ENCODE assay signal across 2 cellular contexts in the genomic region with DNA sequence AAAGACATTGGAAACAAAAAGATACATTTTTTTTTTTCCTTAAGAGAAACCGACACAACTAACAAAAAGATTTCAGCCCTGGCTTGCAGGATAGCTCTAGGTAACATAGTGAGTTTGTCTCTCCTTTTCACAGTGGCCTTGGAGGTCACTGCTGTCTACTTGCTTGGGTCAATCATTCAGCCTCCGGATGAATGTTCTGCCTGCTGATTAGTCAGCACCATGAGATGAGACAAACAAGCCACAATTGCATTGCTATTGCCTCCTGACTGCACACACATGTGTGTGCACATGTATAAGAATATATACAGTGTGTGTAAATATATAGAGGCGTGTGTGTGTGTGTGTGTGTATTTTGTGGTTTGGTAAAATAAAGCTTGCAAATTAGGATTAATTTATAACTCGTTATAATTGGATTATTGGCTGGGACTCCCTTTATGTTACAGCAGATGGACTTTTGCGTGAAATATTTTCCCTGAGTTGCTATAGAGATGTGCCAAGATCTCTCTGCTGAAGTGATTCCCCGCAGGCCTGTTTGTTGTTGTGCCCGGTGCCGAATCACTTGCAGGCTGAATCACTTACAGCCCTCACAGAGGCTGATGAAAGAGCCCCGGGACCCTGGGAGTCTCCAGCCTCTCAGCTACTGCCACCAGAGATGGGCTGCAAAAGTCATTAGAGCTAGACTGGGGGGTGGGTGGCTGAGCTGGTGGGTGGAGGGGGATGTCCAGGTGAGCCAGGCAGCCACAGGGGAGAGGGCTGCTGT.
A peak's percentile ranks its signal among the peaks of the same experiment; 100 is the strongest.
TF ChIP-seq lines count a peak whose summit lies in the region.

No MANE protein-coding gene starts in this region.

TF ChIP-seq in IMR-90, 13 proteins besides CTCF, POLR2A, EP300 and RAD21:
- TF ChIP-seq, protein P1, sequence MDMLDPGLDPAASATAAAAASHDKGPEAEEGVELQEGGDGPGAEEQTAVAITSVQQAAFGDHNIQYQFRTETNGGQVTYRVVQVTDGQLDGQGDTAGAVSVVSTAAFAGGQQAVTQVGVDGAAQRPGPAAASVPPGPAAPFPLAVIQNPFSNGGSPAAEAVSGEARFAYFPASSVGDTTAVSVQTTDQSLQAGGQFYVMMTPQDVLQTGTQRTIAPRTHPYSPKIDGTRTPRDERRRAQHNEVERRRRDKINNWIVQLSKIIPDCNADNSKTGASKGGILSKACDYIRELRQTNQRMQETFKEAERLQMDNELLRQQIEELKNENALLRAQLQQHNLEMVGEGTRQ (IDR thresholded peaks at IDR 0.05; ENCODE audit: low read depth, low read length), result no peak
- TF ChIP-seq CEBPB (IDR thresholded peaks at IDR 0.05; ENCODE audit: low read depth, low read length) (no peak), MAFK (IDR thresholded peaks at IDR 0.05; ENCODE audit: low read depth, low read length) (no peak), FOS (IDR thresholded peaks at IDR 0.05; ENCODE audit: low read depth, low read length) (no peak), BHLHE40 (IDR thresholded peaks at IDR 0.05; ENCODE audit: low read depth, low read length) (no peak), NFE2L2 (IDR thresholded peaks at IDR 0.05; ENCODE audit: low read depth, low read length) (no peak), ELK1 (IDR thresholded peaks at IDR 0.05; ENCODE audit: borderline replicate concordance, low read depth, low read length) (no peak), CHD1 (IDR thresholded peaks at IDR 0.05; ENCODE audit: low read depth, low read length) (no peak), SMC3 (IDR thresholded peaks at IDR 0.05; ENCODE audit: low read depth, low read length) (no peak), MXI1 (IDR thresholded peaks at IDR 0.05; ENCODE audit: borderline replicate concordance, low read depth, low read length) (no peak), RCOR1 (IDR thresholded peaks at IDR 0.05; ENCODE audit: insufficient replicate concordance, low read length) (no peak), MAZ (IDR thresholded peaks at IDR 0.05; ENCODE audit: borderline replicate concordance, low read depth, low read length) (no peak), RFX5 (IDR thresholded peaks at IDR 0.05; ENCODE audit: low read depth, low read length) (no peak)

TF ChIP-seq in endothelial cell of umbilical vein, 7 proteins besides CTCF, POLR2A, EP300 and RAD21:
- peak; percentile 6 for TF ChIP-seq FOS (IDR thresholded peaks at IDR 0.05; ENCODE audit: borderline replicate concordance, insufficient read depth, low read length)
- no peak for TF ChIP-seq EZH2 (IDR thresholded peaks at IDR 0.05; ENCODE audit: borderline replicate concordance, low read depth, low read length, severe bottlenecking)
- no peak for TF ChIP-seq JUN (IDR thresholded peaks at IDR 0.05; ENCODE audit: borderline replicate concordance, insufficient read depth, insufficient read length, low read depth)
